ENCODE assay signal across 8 cellular contexts in the genomic region with DNA sequence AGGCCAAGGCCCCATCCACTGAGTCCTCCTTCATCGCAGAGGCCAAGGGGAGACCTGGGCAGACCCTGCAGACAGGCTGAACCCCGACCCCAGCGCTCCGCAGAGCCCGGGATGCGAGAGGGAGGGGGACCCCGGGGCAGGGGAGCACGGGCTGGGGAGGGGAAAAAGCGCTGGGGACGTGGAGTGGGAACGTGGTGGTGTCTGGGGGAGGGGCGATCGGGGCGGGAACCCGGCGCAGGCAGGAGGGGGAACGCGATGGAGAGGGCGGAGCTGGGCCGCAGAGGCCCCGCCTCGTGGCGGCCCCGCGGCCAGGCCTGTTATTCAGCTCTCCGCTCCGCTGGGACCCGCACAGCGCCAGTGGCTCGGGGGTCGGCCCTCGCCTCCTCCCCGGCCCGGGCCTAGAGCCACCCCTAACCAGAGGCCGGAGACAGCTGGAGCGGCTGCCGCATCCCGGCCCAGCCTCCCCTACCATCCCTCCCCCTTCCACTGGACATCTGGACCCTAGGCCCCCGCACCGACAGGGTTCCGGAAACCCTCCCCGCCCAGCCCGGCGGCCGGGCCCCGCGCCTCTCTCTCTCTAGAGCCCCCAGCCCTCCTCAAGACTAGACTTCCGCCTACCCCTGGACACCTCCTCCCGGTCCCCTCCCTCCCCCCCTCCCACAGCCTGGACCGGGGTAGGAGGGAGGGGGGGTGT. TPM values are rescaled to one million over a fixed set of nuclear protein-coding genes. Genes with fewer than 3 reads are reported as not detected.
A peak's percentile ranks its signal among the peaks of the same experiment; 100 is the strongest.
DNase-seq lines count a peak whose midpoint lies in the region; ATAC-seq and TF ChIP-seq lines count a peak whose summit lies in the region.

A gene (plus strand): TSS at position 320 of the 694 bp plus-strand sequence. CDS start 460 bp downstream, outside the sequence.

- no peaks in the 10 kb centered on the region for H3K36me3 ChIP-seq in Peyer's patch
- peaks cover 0 to 13% of the 10 kb centered on the region in 2 donors for H3K36me3 ChIP-seq in adrenal gland (replicated peaks in 1 of 2)

- 0 to 20% (median 2%) methylated on average over 1 to 49 of the region's 50 CpGs for WGBS in adrenal gland, 4 donors

- DNase-seq in GM10248 (ENCODE audit: extremely low spot score), result peak; percentile 84
- peak in 2 of 3 donors; percentile 63 to 76 for DNase-seq in Peyer's patch
- DNase-seq in adrenal gland, result peak in 6 of 7 donors; percentile 42 to 60 (median 56)
- DNase-seq in left cardiac atrium, result peak; percentile 83
- DNase-seq in posterior cingulate gyrus, result peak; percentile 53 to 93 (median 70)
- DNase-seq in kidney tubule cell (ENCODE audit: low spot score), result no peak
- DNase-seq in dermis blood vessel endothelial cell, result no peak

- H3K4me3 ChIP-seq in Peyer's patch (peak within 1 kb of the TSS; percentile 48 to 66 (median 61)), adrenal gland (peak within 1 kb of the TSS in 2 of 4 donors; percentile 53 to 90)

- H3K9me3 ChIP-seq in Peyer's patch, result no peaks in the 10 kb centered on the region
- no peaks in the 10 kb centered on the region for H3K9me3 ChIP-seq in adrenal gland (replicated peaks in 1 of 3)

- H3K4me1 ChIP-seq in Peyer's patch, result peaks cover 0 to 15% (median 11%) of the 10 kb centered on the region in 4 donors
- H3K4me1 ChIP-seq in adrenal gland (replicated peaks in 1 of 2), result peaks cover 5 to 8% of the 10 kb centered on the region in 2 donors

- intact Hi-C loops in adrenal gland (cut with DNase I) (no loop called here), left cardiac atrium (cut with DNase I) (no loop called here), posterior cingulate gyrus (cut with DNase I) (no loop called here)

- POLR2A ChIA-PET in GM10248 (lab: Yijun Ruan, JAX), result interaction anchor here (1.0 to 1.1 kb wide), 2 partner anchors 18 to 91 kb away, joined by 3 read pairs; a partner anchor contains a TSS

- H3K27me3 ChIP-seq in Peyer's patch (no peaks in the 10 kb centered on the region), adrenal gland (no peaks in the 10 kb centered on the region)

- ATAC-seq in HG02981 (IDR thresholded peaks at IDR 0.05; ENCODE audit: unreplicated experiment), result peak; percentile 30
- peak; percentile 90 to 92 for ATAC-seq in left cardiac atrium

- TF ChIP-seq POLR2A in Peyer's patch (IDR thresholded peaks at IDR 0.05) (no peak), adrenal gland (IDR thresholded peaks at IDR 0.05) (peak in 1 of 2 donors; percentile 18)

- TF ChIP-seq CTCF in GM10248 (IDR thresholded peaks at IDR 0.05; ENCODE audit: control extremely low read depth, extremely low read depth, low read depth, missing control alignments), result no peak
- no peak for TF ChIP-seq CTCF in Peyer's patch (IDR thresholded peaks at IDR 0.05)
- TF ChIP-seq CTCF in adrenal gland (IDR thresholded peaks at IDR 0.05), result no peak

- CTCF ChIA-PET in GM10248 (lab: Yijun Ruan, JAX), result interaction anchor here (0.7 to 6.8 kb wide), 5 partner anchors 9 to 28 kb away, joined by 3 to 101 read pairs (median 8); a partner anchor contains a TSS

- H3K27ac ChIP-seq in Peyer's patch (peak within 1 kb of the TSS; percentile 43 to 87 (median 70)), adrenal gland (peak within 1 kb of the TSS in 3 of 5 donors; percentile 60 to 90 (median 66))

RNA-seq across cellular contexts. Expression of the gene that starts here (rescaled TPM):
- total RNA-seq in Peyer's patch (10 to 100 TPM in 2 of 4 donors, 1 to 10 TPM in 2; 5.1 to 44.6 (median 8.7) TPM), adrenal gland (10 to 100 TPM in 4 of 8 donors, 1 to 10 TPM in 4; 4.9 to 15.9 (median 9.9) TPM), left cardiac atrium (10 to 100 TPM; 13.7 to 17.3 TPM), dermis blood vessel endothelial cell (0.68 and 0.74 TPM in 2 replicates)
- polyA plus RNA-seq in adrenal gland, result 10 to 100 TPM in 2 of 3 donors, 1 to 10 TPM in 1; 5.3 to 86.4 (median 34.4) TPM

Comparison
In these comparisons a context has a peak if more than half of its experiments do, and no peak if none do; other contexts are left out.
1. DNase-seq: peak in GM10248 (single experiment), Peyer's patch (2 of 3), adrenal gland (6 of 7), left cardiac atrium (single experiment) and posterior cingulate gyrus (10 of 10); none in kidney tubule cell (single experiment) and dermis blood vessel endothelial cell (single experiment).